In genomic region chr1:171695772-171696171, GRCh38 we compare ENCODE assay signal across 13 cellular contexts. TPM values are rescaled to one million over a fixed set of nuclear protein-coding genes. Genes with fewer than 3 reads are reported as not detected.
"Had no signal": no experiment of that assay in that cellular context is flagged by ENCODE, and none has a peak within 500 bp of the region (broad histone marks: within the 10 kb centered on the region; RNA-seq: fewer than 3 reads in every experiment).

No MANE protein-coding gene starts in this region.

RNA-seq across cellular contexts. Expression of gene MYOC, which starts 43.3 kb away (rescaled TPM):
- total RNA-seq: naive thymus-derived CD8-positive, alpha-beta T cell; natural killer cell; natural killer cell treated with Interleukin-12 subunit alpha and Interleukin-12 subunit beta and Interleukin-15 and Interleukin-18, amount 100 ng/mL, for 72 hours; neural crest cell; occipital lobe; osteoblast; osteocyte; progenitor cell of endocrine pancreas; pulmonary artery endothelial cell; right lobe of liver; smooth muscle cell; spleen had no signal
- polyA plus RNA-seq: naive thymus-derived CD8-positive, alpha-beta T cell; neural cell; smooth muscle cell had no signal
